21 cellular contexts compared by ENCODE assay signal in the genomic region with DNA sequence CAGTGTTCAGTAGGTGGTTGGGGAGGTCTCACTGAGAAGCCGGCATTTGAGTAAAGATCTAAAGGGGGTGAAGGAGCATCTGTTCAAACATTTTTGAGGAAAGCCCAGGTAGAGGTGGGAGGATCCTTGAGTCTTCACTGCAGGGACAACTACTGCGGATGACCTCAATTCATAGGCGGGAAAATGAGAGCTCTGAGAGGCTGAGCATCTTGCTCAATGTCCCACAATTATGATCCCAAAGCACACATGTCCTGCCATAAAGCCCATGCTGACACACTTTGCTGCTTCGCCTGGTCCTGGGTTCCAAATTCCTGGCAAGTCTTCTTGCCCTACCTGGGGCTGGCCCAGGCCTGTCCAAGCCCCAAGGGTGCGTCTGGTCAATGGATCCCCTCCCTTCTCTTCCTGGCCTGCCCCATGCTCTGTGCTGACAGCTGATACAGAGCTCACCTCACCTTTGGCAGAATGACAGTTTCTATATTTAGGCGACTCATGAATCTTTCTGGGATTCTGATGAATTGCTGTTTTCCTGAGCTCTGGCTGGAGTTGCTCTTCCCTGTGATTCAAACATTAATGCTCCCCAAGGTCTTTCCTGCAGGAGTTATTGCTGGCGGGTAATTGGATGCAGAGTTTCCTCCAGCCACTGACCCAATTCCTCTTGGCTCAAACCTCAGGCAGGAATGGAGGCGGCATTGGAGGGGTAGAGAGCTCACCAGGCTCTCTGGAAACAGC.
DNase-seq lines count a peak whose midpoint lies in the region; ATAC-seq and TF ChIP-seq lines count a peak whose summit lies in the region.
"Had no signal": no experiment of that assay in that cellular context is flagged by ENCODE, and none has a peak within 500 bp of the region (broad histone marks: within the 10 kb centered on the region; RNA-seq: fewer than 3 reads in every experiment).

No MANE protein-coding gene starts in this region.

- TF ChIP-seq CTCF in AG09319 (IDR thresholded peaks at IDR 0.05; ENCODE audit: low read depth, low read length): no peak
- TF ChIP-seq CTCF in GM13977 (IDR thresholded peaks at IDR 0.05; ENCODE audit: extremely low read depth, insufficient read depth, missing control alignments): no peak

- intact Hi-C loops in head of caudate nucleus (cut with DNase I): no loop called here

- in situ Hi-C loops in GM13977 (cut with MboI; ENCODE audit: low pct_unique_long_range_greater_than_20kb, low sequenced_read_pairs, unreplicated experiment): no loop called here

- peak; percentile 43 for ATAC-seq in esophagus mucosa
- no peak for ATAC-seq in HG03571 (IDR thresholded peaks at IDR 0.05; ENCODE audit: unreplicated experiment)
- ATAC-seq: CD8-positive, alpha-beta T cell; lower lobe of right lung; PC-3; WTC11 had no signal

- DNase-seq in AG09319 (ENCODE audit: extremely low read depth, low read depth) (peak; percentile 38), NCI-H226 (peak; percentile 56), left kidney (ENCODE audit: low read depth, low spot score) (peak; percentile 41), NCI-H1930 (lab: John Stamatoyannopoulos, UW) (no peak), head of caudate nucleus (no peak), GM13977 (ENCODE audit: low spot score) (no peak)
- DNase-seq: ACHN; activated CD4-positive, alpha-beta T cell treated with anti-CD3 and anti-CD28 coated beads, Interleukin-2, amount 50 U/mL, for 4 hours; activated effector memory CD4-positive, alpha-beta T cell treated with anti-CD3 and anti-CD28 coated beads, Interleukin-2, amount 50 U/mL, for 16 hours; CD8-positive, alpha-beta T cell; erythroblast; H7; KG1; lower lobe of right lung; MV-4-11; NCI-H187 treated with DMSO at 0.1 percent for 48 hours; NCI-H2227 treated with DMSO at 0.1 percent for 48 hours; PC-3 had no signal

Comparison
In these comparisons a context has a peak if more than half of its experiments do, and no peak if none do; other contexts are left out.
1. DNase-seq: peak in AG09319 (single experiment), NCI-H226 (single experiment) and left kidney (single experiment); none in NCI-H1930 (0 of 2), head of caudate nucleus (0 of 42) and GM13977 (single experiment).